In the genomic region with DNA sequence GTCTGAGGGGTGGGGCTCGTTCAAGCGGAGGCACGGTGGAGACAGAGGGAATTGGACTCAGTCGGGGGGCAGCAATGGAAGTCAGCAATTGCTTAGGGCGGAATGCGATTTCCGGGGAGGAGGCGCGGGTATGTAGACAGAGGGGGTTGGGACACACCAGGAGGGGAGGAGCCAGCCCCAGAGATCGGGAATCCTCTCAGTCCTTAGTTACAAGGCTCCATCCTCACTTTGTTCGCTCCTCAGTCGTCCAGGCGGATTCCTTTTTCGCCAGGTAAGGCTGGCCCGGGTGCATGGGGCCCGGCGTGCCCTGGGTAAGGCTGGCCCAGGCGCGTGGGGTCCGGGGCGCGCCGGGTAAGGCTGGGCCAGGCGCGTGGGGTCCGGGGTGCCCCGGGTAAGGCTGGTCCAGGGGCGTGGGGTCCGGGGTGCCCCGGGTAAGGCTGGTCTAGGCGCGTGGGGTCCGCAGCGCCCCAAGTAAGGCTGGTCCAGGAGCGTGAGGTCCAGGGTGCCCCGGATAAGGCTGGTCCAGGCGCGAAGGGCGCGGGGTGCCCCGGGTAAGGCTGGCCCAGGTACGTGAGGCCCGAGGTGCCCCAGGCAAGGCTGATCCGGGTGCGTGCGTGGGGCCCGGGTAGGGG, we compare ENCODE assay signal across 10 cellular contexts. TPM values are rescaled to one million over a fixed set of nuclear protein-coding genes. Genes with fewer than 3 reads are reported as not detected.
A peak's percentile ranks its signal among the peaks of the same experiment; 100 is the strongest.
DNase-seq lines count a peak whose midpoint lies in the region; ATAC-seq and TF ChIP-seq lines count a peak whose summit lies in the region.
"Had no signal": no experiment of that assay in that cellular context is flagged by ENCODE, and none has a peak within 500 bp of the region (broad histone marks: within the 10 kb centered on the region; RNA-seq: fewer than 3 reads in every experiment).

A gene with protein sequence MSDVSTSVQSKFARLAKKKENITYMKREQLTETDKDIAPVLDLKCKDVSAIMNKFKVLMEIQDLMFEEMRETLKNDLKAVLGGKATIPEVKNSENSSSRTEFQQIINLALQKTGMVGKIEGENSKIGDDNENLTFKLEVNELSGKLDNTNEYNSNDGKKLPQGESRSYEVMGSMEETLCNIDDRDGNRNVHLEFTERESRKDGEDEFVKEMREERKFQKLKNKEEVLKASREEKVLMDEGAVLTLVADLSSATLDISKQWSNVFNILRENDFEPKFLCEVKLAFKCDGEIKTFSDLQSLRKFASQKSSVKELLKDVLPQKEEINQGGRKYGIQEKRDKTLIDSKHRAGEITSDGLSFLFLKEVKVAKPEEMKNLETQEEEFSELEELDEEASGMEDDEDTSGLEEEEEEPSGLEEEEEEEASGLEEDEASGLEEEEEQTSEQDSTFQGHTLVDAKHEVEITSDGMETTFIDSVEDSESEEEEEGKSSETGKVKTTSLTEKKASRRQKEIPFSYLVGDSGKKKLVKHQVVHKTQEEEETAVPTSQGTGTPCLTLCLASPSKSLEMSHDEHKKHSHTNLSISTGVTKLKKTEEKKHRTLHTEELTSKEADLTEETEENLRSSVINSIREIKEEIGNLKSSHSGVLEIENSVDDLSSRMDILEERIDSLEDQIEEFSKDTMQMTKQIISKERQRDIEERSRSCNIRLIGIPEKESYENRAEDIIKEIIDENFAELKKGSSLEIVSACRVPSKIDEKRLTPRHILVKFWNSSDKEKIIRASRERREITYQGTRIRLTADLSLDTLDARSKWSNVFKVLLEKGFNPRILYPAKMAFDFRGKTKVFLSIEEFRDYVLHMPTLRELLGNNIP (plus strand): TSS at position 199 of the 632 bp plus-strand sequence. CDS start 11,780 bp downstream, outside the sequence.

- H3K27ac ChIP-seq in H9 (ENCODE audit: insufficient read length, low read depth, low read length), result peak within 1 kb of the TSS; percentile 94
- H3K27ac ChIP-seq in brain microvascular endothelial cell, result no peak within 1 kb of the TSS

- no peak within 1 kb of the TSS for H2BK20ac ChIP-seq in H9 (ENCODE audit: low read depth, low read length, poor library complexity, severe bottlenecking)

- H3K14ac ChIP-seq in H9 (ENCODE audit: insufficient read depth, low read length), result peak within 1 kb of the TSS; percentile 99

- in situ Hi-C loops in brain microvascular endothelial cell (cut with HindIII; ENCODE audit: low pct_ligation_motif_present, low sequenced_read_pairs), result no loop called here

- H3K9me3 ChIP-seq in H9 (ENCODE audit: control insufficient read depth, low read depth, low read length), result no peaks in the 10 kb centered on the region

- H4K5ac ChIP-seq in H9 (ENCODE audit: insufficient read length, low read depth, low read length), result no peak within 1 kb of the TSS

- peak within 1 kb of the TSS; percentile 29 for H2BK120ac ChIP-seq in H9 (ENCODE audit: low read depth, low read length, poor library complexity, severe bottlenecking)

- H4K20me1 ChIP-seq in H9 (ENCODE audit: control insufficient read depth, insufficient read depth, insufficient read length), result no peaks in the 10 kb centered on the region

- H3T11ph ChIP-seq in H9 (ENCODE audit: low read length), result no peak within 1 kb of the TSS

- H3K27me3 ChIP-seq in H9 (ENCODE audit: insufficient read depth, low read length) (no peaks in the 10 kb centered on the region), brain microvascular endothelial cell (replicated peaks) (peaks cover 3% of the 10 kb centered on the region)

- H3K27me3 Mint-ChIP-seq in H9 (ENCODE audit: low read depth), result peaks cover 2% of the 10 kb centered on the region; the same call in 1 of the 2 replicates
- peaks cover 47% of the 10 kb centered on the region for H3K27me3 Mint-ChIP-seq in stimulated activated memory B cell treated with anti-CD40 and anti-IgM and Interleukin-4, amounts not matched to agents 10 μg/mL and 1 μg/mL and 100 μg/mL, for 72 hours

- H4K8ac ChIP-seq in H9 (replicated peaks; ENCODE audit: insufficient read length, low read depth, low read length), result no peak within 1 kb of the TSS

- no peak within 1 kb of the TSS for H2BK15ac ChIP-seq in H9 (ENCODE audit: low read depth, low read length)

- peak within 1 kb of the TSS; percentile 90 for H4K91ac ChIP-seq in H9 (ENCODE audit: insufficient read length, low read depth, low read length)

- H3K23me2 ChIP-seq in H9 (ENCODE audit: insufficient read length, low read depth, low read length, poor library complexity, severe bottlenecking), result peaks cover 21% of the 10 kb centered on the region

- peak within 1 kb of the TSS; percentile 99 for H3K27ac Mint-ChIP-seq in H9
- H3K27ac Mint-ChIP-seq in stimulated activated memory B cell treated with anti-CD40 and anti-IgM and Interleukin-4, amounts not matched to agents 10 μg/mL and 1 μg/mL and 100 μg/mL, for 72 hours, result peak within 1 kb of the TSS; percentile 23

- H3K4me2 ChIP-seq in H9 (ENCODE audit: insufficient read depth, insufficient read length, low read length), result peak within 1 kb of the TSS; percentile 97

- H3K4me1 Mint-ChIP-seq in H9, result peaks cover 32 to 54% of the 10 kb centered on the region in 2 experiments
- peaks cover 4% of the 10 kb centered on the region for H3K4me1 Mint-ChIP-seq in stimulated activated memory B cell treated with anti-CD40 and anti-IgM and Interleukin-4, amounts not matched to agents 10 μg/mL and 1 μg/mL and 100 μg/mL, for 72 hours

- TF ChIP-seq CTCF in H9 (conservative IDR thresholded peaks at IDR 0.05) (no peak), brain microvascular endothelial cell (IDR thresholded peaks at IDR 0.05; ENCODE audit: low read depth, low read length, missing control alignments) (no peak)

- H3K56ac ChIP-seq in H9 (ENCODE audit: insufficient read length, low read depth, low read length), result no peak within 1 kb of the TSS

- peaks cover 38% of the 10 kb centered on the region; the same call in 1 of the 2 replicates for H3K79me2 ChIP-seq in H9 (ENCODE audit: insufficient read depth, low read length)

- DNase-seq in H9, result peak; percentile 96
- DNase-seq in brain microvascular endothelial cell, result no peak
- DNase-seq in left kidney (ENCODE audit: low read depth, low spot score), result peak; percentile 78
- DNase-seq in left lobe of liver (ENCODE audit: low spot score), result no peak
- DNase-seq in AML-193 (lab: John Stamatoyannopoulos, UW), result no peak
- DNase-seq in NCI-H146 treated with DMSO at 0.1 percent for 48 hours (lab: John Stamatoyannopoulos, UW; ENCODE audit: unreplicated experiment), result no peak
- DNase-seq: substantia nigra had no signal

- H2AFZ ChIP-seq in H9 (ENCODE audit: low read length), result no peak within 1 kb of the TSS

- no peak within 1 kb of the TSS for H2AK5ac ChIP-seq in H9 (ENCODE audit: insufficient read length, low read length)

- H3K4ac ChIP-seq in H9 (ENCODE audit: low read depth, low read length), result peak within 1 kb of the TSS; percentile 89

- no peak within 1 kb of the TSS for H2BK12ac ChIP-seq in H9 (ENCODE audit: insufficient read length, low read depth, low read length)

- H3K4me1 ChIP-seq in H9 (ENCODE audit: insufficient read depth, low read length), result no peaks in the 10 kb centered on the region; the same call in 1 of the 2 replicates

- H3K4me3 Mint-ChIP-seq in H9, result peak within 1 kb of the TSS; percentile 93 to 96
- peak within 1 kb of the TSS; percentile 74 for H3K4me3 Mint-ChIP-seq in stimulated activated memory B cell treated with anti-CD40 and anti-IgM and Interleukin-4, amounts not matched to agents 10 μg/mL and 1 μg/mL and 100 μg/mL, for 72 hours

- H3K9ac ChIP-seq in H9 (ENCODE audit: extremely low read depth, insufficient read length, low read length), result peak within 1 kb of the TSS; percentile 98

- H3K18ac ChIP-seq in H9 (ENCODE audit: insufficient read length, low read depth, low read length), result peak within 1 kb of the TSS; percentile 97

- no peaks in the 10 kb centered on the region for H3K36me3 ChIP-seq in brain microvascular endothelial cell (replicated peaks)

- no peaks in the 10 kb centered on the region for H3K79me1 ChIP-seq in H9 (ENCODE audit: insufficient read depth, low read depth, low read length, poor library complexity, severe bottlenecking)

- peaks cover 4 to 5% of the 10 kb centered on the region in 2 experiments; a peak in 3 of 5 replicates for H3K9me3 Mint-ChIP-seq in H9
- peaks cover 11% of the 10 kb centered on the region for H3K9me3 Mint-ChIP-seq in stimulated activated memory B cell treated with anti-CD40 and anti-IgM and Interleukin-4, amounts not matched to agents 10 μg/mL and 1 μg/mL and 100 μg/mL, for 72 hours

- H2BK5ac ChIP-seq in H9 (ENCODE audit: insufficient read length, low read length), result peak within 1 kb of the TSS; percentile 96

- H3K23ac ChIP-seq in H9 (ENCODE audit: insufficient read length, low read depth, low read length), result no peak within 1 kb of the TSS

- ATAC-seq in stimulated activated memory B cell treated with anti-CD40 and anti-IgM and Interleukin-4, amounts not matched to agents 10 μg/mL and 1 μg/mL and 100 μg/mL, for 72 hours, result peak; percentile 74
- no peak for ATAC-seq in left lobe of liver
- ATAC-seq in GM18519 (IDR thresholded peaks at IDR 0.05; ENCODE audit: low FRiP score, unreplicated experiment), result no peak

- WGBS in H9 (ENCODE audit: extremely low coverage, insufficient read length, low lambda C conversion rate), result no CpG with 5 or more reads among the region's 47 CpGs

- peaks cover 29 to 48% (median 43%) of the 10 kb centered on the region in 3 experiments for H3K36me3 Mint-ChIP-seq in H9 (ENCODE audit: insufficient read depth in 1 of 3, low read depth in 3 of 3)
- peaks cover 6% of the 10 kb centered on the region for H3K36me3 Mint-ChIP-seq in stimulated activated memory B cell treated with anti-CD40 and anti-IgM and Interleukin-4, amounts not matched to agents 10 μg/mL and 1 μg/mL and 100 μg/mL, for 72 hours

- peak within 1 kb of the TSS; percentile 56 for H3K4me3 ChIP-seq in brain microvascular endothelial cell (ENCODE audit: low read depth, low read length)

RNA-seq across cellular contexts. Expression of the gene that starts here (rescaled TPM):
- total RNA-seq in H9 (2021) (422 and 423 TPM in 2 replicates), left lobe of liver (0.38 TPM)
- total RNA-seq: myocyte had no signal

Comparison
In these comparisons a context has a peak if more than half of its experiments do, and no peak if none do; other contexts are left out.
1. RNA of the gene that starts here (total RNA-seq): 422 to 423 TPM in H9; 0.38 TPM in left lobe of liver (single experiment); every median in the first group is over 100 times any median in the second.
2. DNase-seq: peak in H9 (single experiment) and left kidney (single experiment); none in brain microvascular endothelial cell (single experiment), left lobe of liver (single experiment), AML-193 (0 of 2) and NCI-H146 treated with DMSO at 0.1 percent for 48 hours (single experiment).